In the genomic region with DNA sequence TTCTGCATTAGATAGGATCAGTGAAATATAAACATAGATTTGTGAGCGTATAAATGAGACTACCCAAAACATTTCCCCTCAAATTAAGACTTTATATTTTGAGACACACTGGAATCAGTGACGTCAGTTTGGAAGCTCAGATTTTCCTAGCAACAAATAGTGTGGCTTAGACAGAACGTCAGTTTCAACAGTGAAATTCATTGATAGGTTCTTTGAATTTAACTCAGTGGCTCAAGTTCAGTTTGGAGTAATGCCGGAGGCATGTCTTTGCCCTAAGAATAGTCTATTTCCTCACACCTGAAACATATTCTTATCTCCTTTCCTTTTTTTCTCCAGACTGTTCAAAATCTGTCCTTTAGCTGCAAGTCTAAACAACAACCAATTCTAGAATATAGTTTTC, we compare ENCODE assay signal across 13 cellular contexts.
DNase-seq lines count a peak whose midpoint lies in the region; ATAC-seq lines count a peak whose summit lies in the region.
"Had no signal": no experiment of that assay in that cellular context is flagged by ENCODE, and none has a peak within 500 bp of the region (broad histone marks: within the 10 kb centered on the region; RNA-seq: fewer than 3 reads in every experiment).

No MANE protein-coding gene starts in this region.

- H3K36me3 ChIP-seq in skeletal muscle satellite cell (ENCODE audit: insufficient read depth, low read length), result no peaks in the 10 kb centered on the region
- H3K36me3 ChIP-seq: HAP-1 had no signal

- H3K9ac ChIP-seq in skeletal muscle satellite cell (ENCODE audit: low read depth, low read length), result no peak overlapping the region

- no peaks in the 10 kb centered on the region for H3K4me1 ChIP-seq in skeletal muscle satellite cell (ENCODE audit: control insufficient read depth, insufficient read depth, low read length)
- H3K4me1 ChIP-seq: A549, HAP-1 had no signal

- in situ Hi-C loops in SK-MEL-5 (cut with HindIII; ENCODE audit: low pct_unique_long_range_greater_than_20kb, low sequenced_read_pairs), result no loop called here

- DNase-seq in ELR (ENCODE audit: low read depth) (peak; percentile 13), SK-MEL-5 (ENCODE audit: low read depth, low spot score) (peak; percentile 49), fibroblast of peridontal ligament (ENCODE audit: extremely low read depth) (peak; percentile 55)
- DNase-seq: NCI-H1436, NCI-H2029, NCI-H2171, NCI-H446 treated with DMSO at 0.1 percent for 48 hours had no signal

- no peaks in the 10 kb centered on the region for H3K9me3 ChIP-seq in skeletal muscle satellite cell (replicated peaks; ENCODE audit: low read length)
- H3K9me3 ChIP-seq: A549, HAP-1 had no signal

- H3K4me2 ChIP-seq in skeletal muscle satellite cell (ENCODE audit: low read length), result peak overlapping the region; percentile 29
- H3K4me2 ChIP-seq: A549 had no signal

- H3K27me3 ChIP-seq in skeletal muscle satellite cell (ENCODE audit: control insufficient read depth, insufficient read depth, low read length), result peaks cover 3% of the 10 kb centered on the region

- no peak for ATAC-seq in GM19328 (IDR thresholded peaks at IDR 0.05; ENCODE audit: unreplicated experiment)
- no peak for ATAC-seq in HG02642 (IDR thresholded peaks at IDR 0.05; ENCODE audit: poor library complexity, unreplicated experiment)
- ATAC-seq in GM21737 (IDR thresholded peaks at IDR 0.05; ENCODE audit: unreplicated experiment), result no peak
- ATAC-seq: A549 had no signal

- H3K4me3 ChIP-seq in skeletal muscle satellite cell (ENCODE audit: low read length), result no peak overlapping the region
- H3K4me3 ChIP-seq: A549, HAP-1 had no signal
